In genomic region chr3:24678441-24678865, GRCh38 we compare ENCODE assay signal across 9 cellular contexts.
DNase-seq lines count a peak whose midpoint lies in the region; ATAC-seq and TF ChIP-seq lines count a peak whose summit lies in the region.
"Had no signal": no experiment of that assay in that cellular context is flagged by ENCODE, and none has a peak within 500 bp of the region (broad histone marks: within the 10 kb centered on the region; RNA-seq: fewer than 3 reads in every experiment).

No MANE protein-coding gene starts in this region.

- DNase-seq in PC-9 (peak; percentile 51 to 84), fibroblast of mammary gland (ENCODE audit: low read depth) (peak; percentile 99), T-helper 9 cell (no peak), NCI-H345 (lab: John Stamatoyannopoulos, UW) (no peak), posterior cingulate gyrus (no peak)
- DNase-seq: nephron progenitor cell had no signal

- ATAC-seq in GM21447 (IDR thresholded peaks at IDR 0.05; ENCODE audit: unreplicated experiment), result peak; percentile 47
- no peak for ATAC-seq in HG02798 (IDR thresholded peaks at IDR 0.05; ENCODE audit: poor library complexity, unreplicated experiment)

- H3K79me2 ChIP-seq in ACC112 (ENCODE audit: control insufficient read depth, insufficient read depth, low read length, unreplicated experiment) (no peaks in the 10 kb centered on the region), PC-9 (ENCODE audit: low read depth) (no peaks in the 10 kb centered on the region)

- POLR2A ChIA-PET in PC-9 (lab: Charles Lee; ENCODE audit: unreplicated experiment), result interaction anchor here (0.5 to 0.7 kb wide), 3 partner anchors 48 to 1610 kb away, joined by 3 to 4 read pairs (median 3); no protein-coding TSS in a partner anchor

- peak overlapping the region; percentile 49 for H3K4me3 ChIP-seq in ACC112 (ENCODE audit: low read depth, low read length)
- peak overlapping the region; percentile 38; the same call in 1 of the 2 replicates for H3K4me3 ChIP-seq in PC-9
- H3K4me3 ChIP-seq in fibroblast of mammary gland (ENCODE audit: control insufficient read depth, low read depth, low read length), result no peak overlapping the region

- CTCF ChIA-PET in PC-9 (lab: Charles Lee), result no interaction called here

- no peaks in the 10 kb centered on the region for H3K9me2 ChIP-seq in PC-9 (ENCODE audit: insufficient read depth)

- H3K4me2 ChIP-seq in PC-9, result peak overlapping the region; percentile 78

- H4K20me1 ChIP-seq in PC-9 (ENCODE audit: insufficient read depth), result no peaks in the 10 kb centered on the region

- H3F3A ChIP-seq in PC-9 (ENCODE audit: insufficient read depth, low read depth), result peaks cover 11% of the 10 kb centered on the region; the same call in 1 of the 2 replicates

- BruUV-seq in PC-9 (replicated peaks; lab: Mats Ljungman, UMichigan), result no TSS peak

- H3K4me1 ChIP-seq in ACC112 (ENCODE audit: control insufficient read depth, insufficient read depth, low read length, unreplicated experiment) (peaks cover 36% of the 10 kb centered on the region), PC-9 (replicated peaks; ENCODE audit: insufficient read depth) (peaks cover 24% of the 10 kb centered on the region)

- no peaks in the 10 kb centered on the region; the same call in 1 of the 2 replicates for H3K9me3 ChIP-seq in PC-9 (ENCODE audit: insufficient read depth, low read depth)

- peak overlapping the region; percentile 58 for H3K27ac ChIP-seq in ACC112 (ENCODE audit: low read depth, low read length)
- H3K27ac ChIP-seq in PC-9, result peak overlapping the region; percentile 55

- TF ChIP-seq CTCF in PC-9 (conservative IDR thresholded peaks at IDR 0.05), result no peak
- no peak for TF ChIP-seq CTCF in fibroblast of mammary gland (conservative IDR thresholded peaks at IDR 0.05; ENCODE audit: control insufficient read depth, insufficient read depth, low read depth, low read length)

- intact Hi-C loops in PC-9 (cut with micrococcal nuclease; ENCODE audit: unreplicated experiment) (loop anchor here (1.0 to 5.0 kb wide), 3 partner anchors 36 to 378 kb away; no protein-coding TSS in a partner anchor), posterior cingulate gyrus (cut with DNase I) (no loop called here)

- H2AFZ ChIP-seq in ACC112 (ENCODE audit: low read length, unreplicated experiment) (peak overlapping the region; percentile 25), PC-9 (0 out of 2 replicates have a peak overlapping the region, but pooled peaks have one; percentile 11)

- H3K27me3 ChIP-seq in ACC112 (ENCODE audit: insufficient read depth, low read length) (no peaks in the 10 kb centered on the region), PC-9 (ENCODE audit: insufficient read depth, low read depth) (no peaks in the 10 kb centered on the region)

- no peaks in the 10 kb centered on the region for H3K36me3 ChIP-seq in ACC112 (ENCODE audit: insufficient read depth, low read length)
- no peaks in the 10 kb centered on the region for H3K36me3 ChIP-seq in PC-9 (ENCODE audit: low read depth)

Comparison
In these comparisons a context has a peak if more than half of its experiments do, and no peak if none do; other contexts are left out.
1. DNase-seq: peak in PC-9 (2 of 2) and fibroblast of mammary gland (single experiment); none in T-helper 9 cell (single experiment), NCI-H345 (single experiment) and posterior cingulate gyrus (0 of 10).